ENCODE assay signal across 1 cellular context in genomic region chr2:66426250-66427064, GRCh38.
TF ChIP-seq lines count a peak whose summit lies in the region.

No MANE protein-coding gene starts in this region.

TF ChIP-seq in HepG2, 621 proteins besides CTCF, POLR2A, EP300 and RAD21 (continued from another document):
- TF ChIP-seq, protein P1, sequence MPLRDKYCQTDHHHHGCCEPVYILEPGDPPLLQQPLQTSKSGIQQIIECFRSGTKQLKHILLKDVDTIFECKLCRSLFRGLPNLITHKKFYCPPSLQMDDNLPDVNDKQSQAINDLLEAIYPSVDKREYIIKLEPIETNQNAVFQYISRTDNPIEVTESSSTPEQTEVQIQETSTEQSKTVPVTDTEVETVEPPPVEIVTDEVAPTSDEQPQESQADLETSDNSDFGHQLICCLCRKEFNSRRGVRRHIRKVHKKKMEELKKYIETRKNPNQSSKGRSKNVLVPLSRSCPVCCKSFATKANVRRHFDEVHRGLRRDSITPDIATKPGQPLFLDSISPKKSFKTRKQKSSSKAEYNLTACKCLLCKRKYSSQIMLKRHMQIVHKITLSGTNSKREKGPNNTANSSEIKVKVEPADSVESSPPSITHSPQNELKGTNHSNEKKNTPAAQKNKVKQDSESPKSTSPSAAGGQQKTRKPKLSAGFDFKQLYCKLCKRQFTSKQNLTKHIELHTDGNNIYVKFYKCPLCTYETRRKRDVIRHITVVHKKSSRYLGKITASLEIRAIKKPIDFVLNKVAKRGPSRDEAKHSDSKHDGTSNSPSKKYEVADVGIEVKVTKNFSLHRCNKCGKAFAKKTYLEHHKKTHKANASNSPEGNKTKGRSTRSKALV (CRISPR knock-in tag; IDR thresholded peaks at IDR 0.05): peak; percentile 91; the same call in 1 of the 2 replicates
- TF ChIP-seq, protein P2, sequence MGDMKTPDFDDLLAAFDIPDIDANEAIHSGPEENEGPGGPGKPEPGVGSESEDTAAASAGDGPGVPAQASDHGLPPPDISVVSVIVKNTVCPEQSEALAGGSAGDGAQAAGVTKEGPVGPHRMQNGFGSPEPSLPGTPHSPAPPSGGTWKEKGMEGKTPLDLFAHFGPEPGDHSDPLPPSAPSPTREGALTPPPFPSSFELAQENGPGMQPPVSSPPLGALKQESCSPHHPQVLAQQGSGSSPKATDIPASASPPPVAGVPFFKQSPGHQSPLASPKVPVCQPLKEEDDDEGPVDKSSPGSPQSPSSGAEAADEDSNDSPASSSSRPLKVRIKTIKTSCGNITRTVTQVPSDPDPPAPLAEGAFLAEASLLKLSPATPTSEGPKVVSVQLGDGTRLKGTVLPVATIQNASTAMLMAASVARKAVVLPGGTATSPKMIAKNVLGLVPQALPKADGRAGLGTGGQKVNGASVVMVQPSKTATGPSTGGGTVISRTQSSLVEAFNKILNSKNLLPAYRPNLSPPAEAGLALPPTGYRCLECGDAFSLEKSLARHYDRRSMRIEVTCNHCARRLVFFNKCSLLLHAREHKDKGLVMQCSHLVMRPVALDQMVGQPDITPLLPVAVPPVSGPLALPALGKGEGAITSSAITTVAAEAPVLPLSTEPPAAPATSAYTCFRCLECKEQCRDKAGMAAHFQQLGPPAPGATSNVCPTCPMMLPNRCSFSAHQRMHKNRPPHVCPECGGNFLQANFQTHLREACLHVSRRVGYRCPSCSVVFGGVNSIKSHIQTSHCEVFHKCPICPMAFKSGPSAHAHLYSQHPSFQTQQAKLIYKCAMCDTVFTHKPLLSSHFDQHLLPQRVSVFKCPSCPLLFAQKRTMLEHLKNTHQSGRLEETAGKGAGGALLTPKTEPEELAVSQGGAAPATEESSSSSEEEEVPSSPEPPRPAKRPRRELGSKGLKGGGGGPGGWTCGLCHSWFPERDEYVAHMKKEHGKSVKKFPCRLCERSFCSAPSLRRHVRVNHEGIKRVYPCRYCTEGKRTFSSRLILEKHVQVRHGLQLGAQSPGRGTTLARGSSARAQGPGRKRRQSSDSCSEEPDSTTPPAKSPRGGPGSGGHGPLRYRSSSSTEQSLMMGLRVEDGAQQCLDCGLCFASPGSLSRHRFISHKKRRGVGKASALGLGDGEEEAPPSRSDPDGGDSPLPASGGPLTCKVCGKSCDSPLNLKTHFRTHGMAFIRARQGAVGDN (CRISPR knock-in tag; IDR thresholded peaks at IDR 0.05): peak; percentile 20; the same call in 1 of the 2 replicates
- 0 out of 2 replicates have a peak, but pooled peaks have one; percentile 15 for TF ChIP-seq GABPB1 (CRISPR knock-in tag; IDR thresholded peaks at IDR 0.05)
- no peak for TF ChIP-seq HBP1 (CRISPR knock-in tag; IDR thresholded peaks at IDR 0.05; ENCODE audit: low read depth)
- no peak for TF ChIP-seq SAFB2 (CRISPR knock-in tag; IDR thresholded peaks at IDR 0.05; ENCODE audit: borderline replicate concordance, low read depth)
- TF ChIP-seq AGO2 (optimal IDR thresholded peaks at IDR 0.05; ENCODE audit: low read depth, low read length): peak; percentile 12
- no peak for TF ChIP-seq BRF2 (CRISPR knock-in tag; IDR thresholded peaks at IDR 0.05)
- TF ChIP-seq NR2F6 (IDR thresholded peaks at IDR 0.05): no peak
- no peak for TF ChIP-seq NR2F6 (CRISPR knock-in tag; IDR thresholded peaks at IDR 0.05)
TF ChIP-seq in HepG2: peak in this region for 7.
